In the genomic region with DNA sequence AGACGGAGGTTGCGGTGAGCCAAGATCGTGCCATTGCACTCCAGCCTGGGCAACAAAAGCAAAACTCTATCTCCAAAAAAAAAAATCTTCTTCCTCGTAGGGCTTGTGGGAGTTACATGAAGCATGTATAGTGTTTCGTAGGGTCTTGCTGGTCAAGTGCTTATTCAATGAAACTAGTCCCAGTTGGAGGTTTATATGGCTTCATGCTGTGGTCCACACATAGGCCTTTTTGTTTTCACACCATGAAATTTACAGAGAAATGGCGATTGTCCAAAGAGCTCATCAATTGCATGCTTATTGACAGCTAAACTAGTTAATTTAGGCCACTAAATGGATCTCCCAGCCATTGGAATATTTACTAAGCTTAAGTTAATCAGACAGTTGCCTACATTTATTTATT, we compare ENCODE assay signal across 14 cellular contexts. TPM values are rescaled to one million over a fixed set of nuclear protein-coding genes. Genes with fewer than 3 reads are reported as not detected.
DNase-seq lines count a peak whose midpoint lies in the region; ATAC-seq lines count a peak whose summit lies in the region.
"Had no signal": no experiment of that assay in that cellular context is flagged by ENCODE, and none has a peak within 500 bp of the region (broad histone marks: within the 10 kb centered on the region; RNA-seq: fewer than 3 reads in every experiment).

No MANE protein-coding gene starts in this region.

- H3K27me3 Mint-ChIP-seq in T-cell: peaks cover 17 to 18% of the 10 kb centered on the region in 2 donors

- no peak overlapping the region for H3K4me3 Mint-ChIP-seq in T-cell
- H3K4me3 Mint-ChIP-seq: CD4-positive, alpha-beta T cell; HFFc6 had no signal

- H3K27ac Mint-ChIP-seq in T-cell: no peak overlapping the region
- H3K27ac Mint-ChIP-seq: CD4-positive, alpha-beta T cell; HFFc6 had no signal

- POLR2A ChIA-PET in T-cell (lab: Charles Lee): no interaction called here

- ATAC-seq in T-cell (replicated peaks in 1 of 4) (no peak), HG03571 (IDR thresholded peaks at IDR 0.05; ENCODE audit: unreplicated experiment) (no peak)
- ATAC-seq: A549 had no signal

- DNase-seq in NCI-H1417 (lab: John Stamatoyannopoulos, UW) (peak in 2 of 3 experiments; percentile 41 to 84), NCI-H1417 treated with DMSO at 0.1 percent for 48 hours (lab: John Stamatoyannopoulos, UW) (no peak), NCI-H69 (lab: John Stamatoyannopoulos, UW) (peak; percentile 24), islet precursor cell (peak; percentile 7), ecto neural progenitor cell (ENCODE audit: low spot score) (no peak), T-cell (no peak)
- DNase-seq: AML-193; Caco-2; CD4-positive, alpha-beta T cell; GM23248; HFFc6 had no signal

- CTCF ChIA-PET in T-cell (lab: Charles Lee): no interaction called here

- H3K9me3 Mint-ChIP-seq in T-cell: no peaks in the 10 kb centered on the region
- H3K9me3 Mint-ChIP-seq: CD4-positive, alpha-beta T cell had no signal

- peaks cover 8 to 19% (median 12%) of the 10 kb centered on the region in 3 donors for H3K4me1 Mint-ChIP-seq in T-cell

- H3K36me3 Mint-ChIP-seq in T-cell: no peaks in the 10 kb centered on the region

RNA-seq across cellular contexts. Expression of gene HUNK, which starts 29.6 kb away (rescaled TPM):
- total RNA-seq in T-cell: 1 to 10 TPM in 1 of 5 donors, under 1 TPM in 2, not detected in 2; 0.22 to 1.1 (median 0.35) TPM
- total RNA-seq: CD4-positive, alpha-beta T cell; HFFc6; HT-29 had no signal

Comparison
In these comparisons a context has a peak if more than half of its experiments do, and no peak if none do; other contexts are left out.
1. DNase-seq: peak in NCI-H1417 (2 of 3), NCI-H69 (single experiment) and islet precursor cell (single experiment); none in NCI-H1417 treated with DMSO at 0.1 percent for 48 hours (single experiment), ecto neural progenitor cell (single experiment) and T-cell (0 of 34).